ENCODE assay signal across 8 cellular contexts in genomic region chr1:160567858-160568682, GRCh38. TPM values are rescaled to one million over a fixed set of nuclear protein-coding genes. Genes with fewer than 3 reads are reported as not detected.
DNase-seq lines count a peak whose midpoint lies in the region; ATAC-seq and TF ChIP-seq lines count a peak whose summit lies in the region.

No MANE protein-coding gene starts in this region.

- H3K36me3 ChIP-seq in WERI-Rb-1: no peaks in the 10 kb centered on the region

- peaks cover 70% of the 10 kb centered on the region for H3K4me1 Mint-ChIP-seq in activated CD4-positive, alpha-beta T cell treated with anti-CD3 and anti-CD28 coated beads, Interleukin-2, amount 10 ng/mL, durations not matched to agents 7 days and 5 days
- peaks cover 63 to 80% of the 10 kb centered on the region in 2 donors for H3K4me1 Mint-ChIP-seq in effector memory CD8-positive, alpha-beta T cell (ENCODE audit: low read depth in 2 of 2)

- peaks cover 18% of the 10 kb centered on the region for H3K9me3 Mint-ChIP-seq in activated CD4-positive, alpha-beta T cell treated with anti-CD3 and anti-CD28 coated beads, Interleukin-2, amount 10 ng/mL, durations not matched to agents 7 days and 5 days
- H3K9me3 Mint-ChIP-seq in effector memory CD8-positive, alpha-beta T cell: peaks cover 0 to 8% of the 10 kb centered on the region in 2 donors

- no peaks in the 10 kb centered on the region for H3K27me3 Mint-ChIP-seq in activated CD4-positive, alpha-beta T cell treated with anti-CD3 and anti-CD28 coated beads, Interleukin-2, amount 10 ng/mL, durations not matched to agents 7 days and 5 days
- H3K27me3 Mint-ChIP-seq in effector memory CD8-positive, alpha-beta T cell: no peaks in the 10 kb centered on the region

- ATAC-seq in HG02798 (IDR thresholded peaks at IDR 0.05; ENCODE audit: poor library complexity, unreplicated experiment) (peak; percentile 60), GM18505 (IDR thresholded peaks at IDR 0.05; ENCODE audit: unreplicated experiment) (no peak), GM19023 (IDR thresholded peaks at IDR 0.05; ENCODE audit: unreplicated experiment) (no peak), GM19035 (IDR thresholded peaks at IDR 0.05; ENCODE audit: unreplicated experiment) (no peak)
- ATAC-seq in effector memory CD8-positive, alpha-beta T cell (replicated peaks): peak; percentile 95

- DNase-seq in activated CD4-positive, alpha-beta T cell treated with anti-CD3 and anti-CD28 coated beads, Interleukin-2, amount 10 ng/mL, durations not matched to agents 7 days and 5 days: peak; percentile 61
- peak; percentile 56 to 66 (median 58) for DNase-seq in effector memory CD8-positive, alpha-beta T cell
- peak; percentile 27 for DNase-seq in stimulated activated CD8-positive, alpha-beta memory T cell treated with anti-CD3 and anti-CD28 coated beads, Interleukin-7, amount 100 ng/mL, for 24 hours (ENCODE audit: low read depth)
- DNase-seq in WERI-Rb-1: no peak

- peaks cover 2% of the 10 kb centered on the region for H3K9me3 ChIP-seq in WERI-Rb-1 (ENCODE audit: severe bottlenecking)

- no peak overlapping the region for H3K27ac ChIP-seq in WERI-Rb-1

- CTCF ChIA-PET in activated CD4-positive, alpha-beta T cell treated with anti-CD3 and anti-CD28 coated beads, Interleukin-2, amount 10 ng/mL, durations not matched to agents 7 days and 5 days (lab: Charles Lee): interaction anchor here (1.7 kb wide), 1 partner anchor 27 kb away, joined by 3 read pairs; no protein-coding TSS in a partner anchor

- POLR2A ChIA-PET in activated CD4-positive, alpha-beta T cell treated with anti-CD3 and anti-CD28 coated beads, Interleukin-2, amount 10 ng/mL, durations not matched to agents 7 days and 5 days (lab: Charles Lee): no interaction called here

- no peak for TF ChIP-seq CTCF in WERI-Rb-1 (IDR thresholded peaks at IDR 0.05; ENCODE audit: low read depth, low read length)

- H3K4me3 ChIP-seq in WERI-Rb-1 (ENCODE audit: low read depth, low read length): no peak overlapping the region

- no peak for TF ChIP-seq POLR2A in GM18505 (IDR thresholded peaks at IDR 0.05; ENCODE audit: borderline replicate concordance, extremely low read depth, insufficient read depth, insufficient read length)

- peaks cover 89% of the 10 kb centered on the region for H3K27me3 ChIP-seq in WERI-Rb-1 (ENCODE audit: insufficient read depth, low read depth, severe bottlenecking)

- peaks cover 74% of the 10 kb centered on the region for H3K36me3 Mint-ChIP-seq in activated CD4-positive, alpha-beta T cell treated with anti-CD3 and anti-CD28 coated beads, Interleukin-2, amount 10 ng/mL, durations not matched to agents 7 days and 5 days (ENCODE audit: low read depth)
- peaks cover 27% of the 10 kb centered on the region for H3K36me3 Mint-ChIP-seq in effector memory CD8-positive, alpha-beta T cell (ENCODE audit: insufficient read depth)

- H3K27ac Mint-ChIP-seq in activated CD4-positive, alpha-beta T cell treated with anti-CD3 and anti-CD28 coated beads, Interleukin-2, amount 10 ng/mL, durations not matched to agents 7 days and 5 days: peak overlapping the region; percentile 96
- peak overlapping the region; percentile 33 to 88 for H3K27ac Mint-ChIP-seq in effector memory CD8-positive, alpha-beta T cell

- H3K4me3 Mint-ChIP-seq in activated CD4-positive, alpha-beta T cell treated with anti-CD3 and anti-CD28 coated beads, Interleukin-2, amount 10 ng/mL, durations not matched to agents 7 days and 5 days: peak overlapping the region; percentile 44
- peak overlapping the region; percentile 58 to 90 for H3K4me3 Mint-ChIP-seq in effector memory CD8-positive, alpha-beta T cell

RNA-seq across cellular contexts. Expression of gene CD84, which starts 11.2 kb away (rescaled TPM):
- total RNA-seq in activated CD4-positive, alpha-beta T cell treated with anti-CD3 and anti-CD28 coated beads, Interleukin-2, amount 10 ng/mL, durations not matched to agents 7 days and 5 days: 10 to 100 TPM; 14.7 to 16.2 TPM

RNA-seq across cellular contexts. Expression of gene SLAMF6, which starts 45.0 kb away (rescaled TPM):
- total RNA-seq in activated CD4-positive, alpha-beta T cell treated with anti-CD3 and anti-CD28 coated beads, Interleukin-2, amount 10 ng/mL, durations not matched to agents 7 days and 5 days: 10 to 100 TPM; 25.1 to 33.7 TPM

Comparison
In these comparisons a context has a peak if more than half of its experiments do, and no peak if none do; other contexts are left out.
1. ATAC-seq: peak in HG02798 (single experiment) and effector memory CD8-positive, alpha-beta T cell (single experiment); none in GM18505 (single experiment), GM19023 (single experiment) and GM19035 (single experiment).